In genomic region chr5:1316588-1316902, GRCh38 we compare ENCODE assay signal across 7 cellular contexts. TPM values are rescaled to one million over a fixed set of nuclear protein-coding genes. Genes with fewer than 3 reads are reported as not detected.
DNase-seq lines count a peak whose midpoint lies in the region; ATAC-seq, FAIRE-seq and TF ChIP-seq lines count a peak whose summit lies in the region.

No MANE protein-coding gene starts in this region.

- 18 to 27% methylated on average over 13 of the region's 13 CpGs for WGBS in pancreas, 2 donors

- H3K9me3 ChIP-seq in HEK293 (ENCODE audit: control insufficient read depth, insufficient read depth, low read depth, low read length) (no peaks in the 10 kb centered on the region), pancreas (no peaks in the 10 kb centered on the region)

- H3K27ac Mint-ChIP-seq in Calu3 (ENCODE audit: unreplicated experiment) = peak overlapping the region; percentile 77
- H3K27ac Mint-ChIP-seq in activated naive CD8-positive, alpha-beta T cell treated with anti-CD3 and anti-CD28 coated beads for 36 hours = peak overlapping the region; percentile 79

- ATAC-seq in pancreas = peak in 2 of 4 donors; percentile 3 to 4
- no peak for ATAC-seq in esophagus mucosa

- H3K9me3 Mint-ChIP-seq in Calu3 (ENCODE audit: low read depth, unreplicated experiment) = no peaks in the 10 kb centered on the region
- peaks cover 3% of the 10 kb centered on the region for H3K9me3 Mint-ChIP-seq in activated naive CD8-positive, alpha-beta T cell treated with anti-CD3 and anti-CD28 coated beads for 36 hours

- TF ChIP-seq CTCF in Calu3 (IDR thresholded peaks at IDR 0.05; ENCODE audit: unreplicated experiment) (no peak), HEK293 (tag by site-specific recombination; IDR thresholded peaks at IDR 0.05) (no peak), pancreas (IDR thresholded peaks at IDR 0.05) (no peak)

- peaks cover 5 to 43% of the 10 kb centered on the region in 2 experiments for H3K36me3 ChIP-seq in HEK293 (ENCODE audit: control insufficient read depth in 2 of 2, insufficient read depth in 1 of 2, low read length in 2 of 2)
- peaks cover 0 to 37% (median 9%) of the 10 kb centered on the region in 3 donors for H3K36me3 ChIP-seq in pancreas

- peak overlapping the region; percentile 62 for H3K4me3 Mint-ChIP-seq in Calu3 (ENCODE audit: low read depth, unreplicated experiment)
- peak overlapping the region; percentile 66 for H3K4me3 Mint-ChIP-seq in activated naive CD8-positive, alpha-beta T cell treated with anti-CD3 and anti-CD28 coated beads for 36 hours

- H3K4me3 ChIP-seq in HEK293 (ENCODE audit: low read depth, low read length) = no peak overlapping the region
- H3K4me3 ChIP-seq in pancreas = peak overlapping the region in 1 of 4 donors; percentile 31

- DNase-seq in Calu3 (no peak), pancreas (peak in 1 of 6 donors; percentile 58), NCI-H187 (lab: John Stamatoyannopoulos, UW) (no peak), GDM1 (lab: John Stamatoyannopoulos, UW) (no peak)
- DNase-seq in activated naive CD8-positive, alpha-beta T cell treated with anti-CD3 and anti-CD28 coated beads for 36 hours = no peak

- POLR2A ChIA-PET in HEK293 (lab: Yijun Ruan, JAX) = interaction anchor here (1.2 kb wide), 2 partner anchors 11 to 28 kb away, joined by 4 read pairs; partner anchors contain the start of gene CLPTM1L

- peaks cover 18% of the 10 kb centered on the region for H3K4me1 Mint-ChIP-seq in Calu3 (ENCODE audit: low read depth, unreplicated experiment)
- peaks cover 59% of the 10 kb centered on the region for H3K4me1 Mint-ChIP-seq in activated naive CD8-positive, alpha-beta T cell treated with anti-CD3 and anti-CD28 coated beads for 36 hours

- H3K27me3 Mint-ChIP-seq in Calu3 (ENCODE audit: unreplicated experiment) = no peaks in the 10 kb centered on the region
- peaks cover 6% of the 10 kb centered on the region for H3K27me3 Mint-ChIP-seq in activated naive CD8-positive, alpha-beta T cell treated with anti-CD3 and anti-CD28 coated beads for 36 hours

- CTCF ChIA-PET in Calu3 (lab: Charles Lee) = no interaction called here
- CTCF ChIA-PET in HEK293 (lab: Yijun Ruan, JAX) = interaction anchor here (1.1 kb wide), 1 partner anchor 63 kb away, joined by 4 read pairs; no protein-coding TSS in a partner anchor

- intact Hi-C loops in Calu3 (cut with micrococcal nuclease; ENCODE audit: unreplicated experiment) = no loop called here
- intact Hi-C loops in pancreas (cut with DNase I) = no loop called here

- no peak for FAIRE-seq in pancreas (lab: Jason Lieb, UNC)

- H3K27ac ChIP-seq in HEK293 (ENCODE audit: extremely low read depth, low read depth, low read length) (no peak overlapping the region), pancreas (peak overlapping the region; percentile 55 to 78 (median 64))

- no peaks in the 10 kb centered on the region for H3K27me3 ChIP-seq in pancreas

- H3K4me1 ChIP-seq in HEK293 (ENCODE audit: control insufficient read depth, insufficient read depth, low read length) (peaks cover 14% of the 10 kb centered on the region), pancreas (peaks cover 14 to 16% (median 14%) of the 10 kb centered on the region in 3 donors)

- BruUV-seq in Calu3 (replicated peaks; lab: Mats Ljungman, UMichigan) = no TSS peak

- peaks cover 50% of the 10 kb centered on the region for H3K36me3 Mint-ChIP-seq in Calu3 (ENCODE audit: insufficient read depth, unreplicated experiment)
- H3K36me3 Mint-ChIP-seq in activated naive CD8-positive, alpha-beta T cell treated with anti-CD3 and anti-CD28 coated beads for 36 hours = peaks cover 12% of the 10 kb centered on the region

TF ChIP-seq in HEK293, 187 proteins besides CTCF, POLR2A, EP300 and RAD21 (continues in another document):
- TF ChIP-seq ZNF433 (tag by site-specific recombination; IDR thresholded peaks at IDR 0.05; ENCODE audit: low read depth) (no peak), TCF7L2 (IDR thresholded peaks at IDR 0.05; ENCODE audit: borderline replicate concordance, low read depth, low read length) (no peak), ZNF629 (tag by site-specific recombination; IDR thresholded peaks at IDR 0.05) (no peak), ZNF121 (tag by site-specific recombination; IDR thresholded peaks at IDR 0.05) (no peak), IKZF3 (tag by site-specific recombination; IDR thresholded peaks at IDR 0.05) (no peak), ZNF473 (tag by site-specific recombination; IDR thresholded peaks at IDR 0.05) (no peak), ZNF677 (tag by site-specific recombination; IDR thresholded peaks at IDR 0.05) (no peak), ZNF48 (tag by site-specific recombination; IDR thresholded peaks at IDR 0.05) (no peak), KLF1 (tag by site-specific recombination; IDR thresholded peaks at IDR 0.05) (0 out of 2 replicates have a peak, but pooled peaks have one; percentile 9), ZNF398 (tag by site-specific recombination; IDR thresholded peaks at IDR 0.05) (peak; percentile 3; the same call in 1 of the 2 replicates), SETDB1 (IDR thresholded peaks at IDR 0.05; ENCODE audit: insufficient read length, low read length) (no peak), KLF17 (tag by site-specific recombination; IDR thresholded peaks at IDR 0.05) (no peak), ZSCAN5A (tag by site-specific recombination; IDR thresholded peaks at IDR 0.05) (no peak), GLIS2 (tag by site-specific recombination; IDR thresholded peaks at IDR 0.05) (peak; percentile 80), PATZ1 (tag by site-specific recombination; IDR thresholded peaks at IDR 0.05) (no peak), BCL11B (tag by site-specific recombination; IDR thresholded peaks at IDR 0.05; ENCODE audit: low read depth) (no peak), KLF7 (tag by site-specific recombination; IDR thresholded peaks at IDR 0.05; ENCODE audit: borderline replicate concordance) (peak; percentile 2; the same call in 1 of the 2 replicates)

RNA-seq across cellular contexts. Expression of gene TERT, which starts 21.7 kb away (rescaled TPM):
- total RNA-seq in Calu3 (2022) (2.1 and 2.3 TPM in 2 replicates), pancreas (under 1 TPM in 3 of 6 donors, not detected in 3; 0.06 to 0.28 (median 0.25) TPM), esophagus mucosa (not detected)
- 1 to 10 TPM; 6.0 to 6.2 TPM for total RNA-seq in activated naive CD8-positive, alpha-beta T cell treated with anti-CD3 and anti-CD28 coated beads for 36 hours
- not detected for polyA plus RNA-seq in pancreas

RNA-seq across cellular contexts. Expression of gene CLPTM1L, which starts 28.4 kb away (rescaled TPM):
- total RNA-seq in Calu3 (2022) (120 and 127 TPM in 2 replicates), pancreas (10 to 100 TPM; 40.4 to 63.0 (median 53.2) TPM), esophagus mucosa (39.5 TPM)
- total RNA-seq in activated naive CD8-positive, alpha-beta T cell treated with anti-CD3 and anti-CD28 coated beads for 36 hours = 10 to 100 TPM; 90.0 to 91.6 TPM
- 10 to 100 TPM; 39.5 to 60.0 TPM for polyA plus RNA-seq in pancreas
